ENCODE assay signal across 8 cellular contexts in the genomic region with DNA sequence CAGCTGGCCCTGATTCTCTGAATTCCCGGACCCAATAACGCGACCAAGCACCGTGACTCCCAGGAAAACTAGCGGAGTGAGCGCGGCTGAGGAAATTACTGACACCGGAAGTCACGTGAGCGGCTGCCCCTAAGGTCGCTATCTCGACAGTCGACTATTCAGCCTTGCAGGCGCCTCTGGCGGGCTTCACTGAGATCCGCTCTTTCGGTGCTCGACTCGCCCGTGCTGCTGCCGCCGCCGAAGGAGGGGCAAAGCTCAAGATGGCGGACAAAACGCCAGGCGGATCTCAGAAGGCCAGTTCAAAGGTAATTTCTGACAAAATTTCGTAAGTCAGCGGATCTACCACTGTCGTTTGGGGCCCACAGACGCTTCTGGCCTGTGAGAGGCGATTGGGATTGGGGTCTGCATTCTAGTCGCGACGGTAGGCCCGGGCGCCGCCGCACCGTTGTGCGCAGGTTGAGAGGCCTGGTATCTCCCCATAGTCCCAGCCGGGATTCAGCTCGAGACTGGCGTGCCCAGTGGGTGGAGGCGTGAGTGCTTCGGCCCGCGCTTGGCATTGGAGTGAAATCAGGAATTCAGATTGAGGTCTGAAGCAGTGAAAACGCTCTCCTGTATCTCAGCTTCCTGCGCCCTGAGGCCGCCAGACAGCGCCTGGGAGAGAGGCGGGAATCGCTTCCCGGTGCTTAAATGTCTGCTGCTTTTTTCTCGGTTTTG. TPM values are rescaled to one million over a fixed set of nuclear protein-coding genes. Genes with fewer than 3 reads are reported as not detected.
DNase-seq lines count a peak whose midpoint lies in the region; ATAC-seq and TF ChIP-seq lines count a peak whose summit lies in the region.

Gene U2SURP, plus strand, starts transcription at position 202 of the 714 bp plus-strand sequence. Its CDS starts 59 bp downstream, at position 261.

- peak within 1 kb of the TSS; percentile 94 for H3K4me3 Mint-ChIP-seq in activated T-helper 2 cell treated with anti-CD3 and anti-CD28 coated beads, Interferon-gamma antibody, Interleukin-2, Interleukin-4, amounts not matched to agents 10 μg/mL and 5 μg/mL and 100 μg/mL, durations not matched to agents 14 hours and 24 hours and 36 hours (ENCODE audit: low read depth)
- peak within 1 kb of the TSS; percentile 99 for H3K4me3 Mint-ChIP-seq in natural killer cell

- peaks cover 11% of the 10 kb centered on the region for H3K36me3 Mint-ChIP-seq in activated T-helper 2 cell treated with anti-CD3 and anti-CD28 coated beads, Interferon-gamma antibody, Interleukin-2, Interleukin-4, amounts not matched to agents 10 μg/mL and 5 μg/mL and 100 μg/mL, durations not matched to agents 14 hours and 24 hours and 36 hours (ENCODE audit: low read depth)
- H3K36me3 Mint-ChIP-seq in natural killer cell = no peaks in the 10 kb centered on the region

- H3K4me3 ChIP-seq in RWPE2 (ENCODE audit: severe bottlenecking) (peak within 1 kb of the TSS; percentile 77), fibroblast of mammary gland (ENCODE audit: control insufficient read depth, low read depth, low read length) (peak within 1 kb of the TSS; percentile 98)

- ATAC-seq in RWPE2 (ENCODE audit: low read depth) = peak; percentile 70
- ATAC-seq in natural killer cell = peak; percentile 94 to 99 (median 97)

- DNase-seq in EH (ENCODE audit: low read depth) (peak; percentile 99), H4 (ENCODE audit: low spot score) (peak; percentile 99), LoVo (ENCODE audit: low spot score) (peak; percentile 97), RWPE2 (ENCODE audit: low spot score) (peak; percentile 98), fibroblast of mammary gland (ENCODE audit: low read depth) (peak; percentile 99), natural killer cell (peak; percentile 84)
- peak; percentile 91 for DNase-seq in activated T-helper 2 cell treated with anti-CD3 and anti-CD28 coated beads, Interferon-gamma antibody, Interleukin-2, Interleukin-4, amounts not matched to agents 10 μg/mL and 5 μg/mL and 100 μg/mL, durations not matched to agents 14 hours and 24 hours and 36 hours (ENCODE audit: low spot score)
- peak; percentile 94 for DNase-seq in stimulated activated naive CD4-positive, alpha-beta T cell treated with Interleukin-2 at 50 U/mL for 16 hours (lab: John Stamatoyannopoulos, UW)

- TF ChIP-seq CTCF in RWPE2 (IDR thresholded peaks at IDR 0.05; ENCODE audit: poor library complexity, severe bottlenecking) (no peak), fibroblast of mammary gland (conservative IDR thresholded peaks at IDR 0.05; ENCODE audit: control insufficient read depth, insufficient read depth, low read depth, low read length) (no peak), natural killer cell (IDR thresholded peaks at IDR 0.05) (no peak)

- intact Hi-C loops in activated T-helper 2 cell treated with anti-CD3 and anti-CD28 coated beads, Interferon-gamma antibody, Interleukin-2, Interleukin-4, amounts not matched to agents 10 μg/mL and 5 μg/mL and 100 μg/mL, durations not matched to agents 14 hours and 24 hours and 36 hours (cut with micrococcal nuclease) = loop anchor here (1.0 to 5.0 kb wide), 8 partner anchors 10 to 970 kb away; partner anchors contain the start of genes ATR, DIPK2A and PLS1
- intact Hi-C loops in natural killer cell (cut with micrococcal nuclease) = loop anchor here (1.0 to 5.0 kb wide), 3 partner anchors 424 to 971 kb away; partner anchors contain the start of genes ATR, DIPK2A and XRN1

- peaks cover 38% of the 10 kb centered on the region for H3K4me1 ChIP-seq in RWPE2 (ENCODE audit: insufficient read depth, poor library complexity, severe bottlenecking)

- peak within 1 kb of the TSS; percentile 98 for H3K27ac ChIP-seq in RWPE2 (ENCODE audit: poor library complexity, severe bottlenecking)

- H3K36me3 ChIP-seq in RWPE2 (ENCODE audit: low read depth) = no peaks in the 10 kb centered on the region

- H3K9me3 ChIP-seq in RWPE2 (ENCODE audit: severe bottlenecking) = no peaks in the 10 kb centered on the region

- H3K27ac Mint-ChIP-seq in activated T-helper 2 cell treated with anti-CD3 and anti-CD28 coated beads, Interferon-gamma antibody, Interleukin-2, Interleukin-4, amounts not matched to agents 10 μg/mL and 5 μg/mL and 100 μg/mL, durations not matched to agents 14 hours and 24 hours and 36 hours = peak within 1 kb of the TSS; percentile 96
- peak within 1 kb of the TSS; percentile 99 to 100 for H3K27ac Mint-ChIP-seq in natural killer cell

- peaks cover 3% of the 10 kb centered on the region for H3K27me3 Mint-ChIP-seq in activated T-helper 2 cell treated with anti-CD3 and anti-CD28 coated beads, Interferon-gamma antibody, Interleukin-2, Interleukin-4, amounts not matched to agents 10 μg/mL and 5 μg/mL and 100 μg/mL, durations not matched to agents 14 hours and 24 hours and 36 hours (ENCODE audit: low read depth)
- H3K27me3 Mint-ChIP-seq in natural killer cell (ENCODE audit: low read depth in 2 of 2) = peaks cover 3 to 7% of the 10 kb centered on the region in 2 donors

- H3K4me1 Mint-ChIP-seq in activated T-helper 2 cell treated with anti-CD3 and anti-CD28 coated beads, Interferon-gamma antibody, Interleukin-2, Interleukin-4, amounts not matched to agents 10 μg/mL and 5 μg/mL and 100 μg/mL, durations not matched to agents 14 hours and 24 hours and 36 hours (ENCODE audit: low read depth) = peaks cover 22% of the 10 kb centered on the region
- H3K4me1 Mint-ChIP-seq in natural killer cell = peaks cover 41 to 45% of the 10 kb centered on the region in 2 donors

- no peaks in the 10 kb centered on the region for H3K9me3 Mint-ChIP-seq in activated T-helper 2 cell treated with anti-CD3 and anti-CD28 coated beads, Interferon-gamma antibody, Interleukin-2, Interleukin-4, amounts not matched to agents 10 μg/mL and 5 μg/mL and 100 μg/mL, durations not matched to agents 14 hours and 24 hours and 36 hours
- H3K9me3 Mint-ChIP-seq in natural killer cell = no peaks in the 10 kb centered on the region

- H3K27me3 ChIP-seq in RWPE2 (ENCODE audit: insufficient read depth, poor library complexity, severe bottlenecking) = no peaks in the 10 kb centered on the region

RNA-seq across cellular contexts. Expression of gene U2SURP, which starts in this region (rescaled TPM):
- total RNA-seq in H4 (2014; rRNA removed; shearing (Covaris generic)) = 61.7 and 90.0 TPM in 2 replicates
- 176 TPM in 2 replicates for total RNA-seq in activated T-helper 2 cell treated with anti-CD3 and anti-CD28 coated beads, Interferon-gamma antibody, Interleukin-2, Interleukin-4, amounts not matched to agents 10 μg/mL and 5 μg/mL and 100 μg/mL, durations not matched to agents 14 hours and 24 hours and 36 hours
- total RNA-seq in natural killer cell = 100 to 1,000 TPM; 165 to 179 (median 172) TPM

Comparison
In these comparisons a context has a peak if more than half of its experiments do, and no peak if none do; other contexts are left out.
1. Peak in every context shown above with its lines: DNase-seq, ATAC-seq, H3K4me3 ChIP-seq and H3K27ac ChIP-seq.